Comparison of ENCODE assay signal across 8 cellular contexts in the genomic region with DNA sequence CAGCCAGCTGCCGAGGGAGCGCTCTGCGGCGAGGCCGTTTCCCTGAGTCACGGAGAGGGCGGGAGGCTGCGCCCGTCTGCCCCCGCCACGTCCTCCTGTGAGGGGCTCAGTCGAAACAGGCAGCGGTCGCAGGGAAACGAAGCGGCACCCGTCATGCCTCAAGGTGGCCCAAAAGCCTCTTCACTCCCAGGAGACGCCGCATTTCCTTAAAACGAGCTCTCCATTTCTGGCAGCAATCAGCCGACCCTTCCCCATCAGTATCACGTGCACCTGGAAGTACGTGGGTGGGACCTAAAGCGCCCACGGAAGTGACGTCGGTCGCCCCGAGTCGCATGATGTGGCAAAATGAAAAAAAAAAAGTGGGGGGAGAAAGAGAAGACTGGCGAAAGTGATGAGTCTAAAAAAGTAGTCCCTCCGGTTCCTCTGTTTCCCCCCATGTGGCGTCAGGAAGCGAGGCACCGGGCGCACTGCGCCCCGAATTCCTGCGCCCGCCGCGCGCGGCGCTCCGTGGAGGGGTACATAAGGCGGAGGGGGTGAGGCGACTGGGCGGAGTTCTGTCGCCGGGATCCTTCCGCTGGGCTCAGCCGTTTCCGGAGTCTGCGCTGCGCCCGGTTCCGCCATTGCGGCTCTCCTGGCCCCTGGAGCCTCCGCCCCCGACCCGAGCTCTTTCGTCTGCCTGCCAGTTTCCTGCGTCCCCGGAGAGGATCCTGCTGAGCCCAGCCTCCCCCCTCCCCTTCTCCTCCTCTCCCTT. TPM values are rescaled to one million over a fixed set of nuclear protein-coding genes. Genes with fewer than 3 reads are reported as not detected.
DNase-seq lines count a peak whose midpoint lies in the region; ATAC-seq and TF ChIP-seq lines count a peak whose summit lies in the region.

Gene CLTC, plus strand, starts transcription at position 583 of the 751 bp plus-strand sequence. CDS start 237 bp downstream, outside the sequence.

- H3K27me3 ChIP-seq in GM06990 (replicated peaks; ENCODE audit: control insufficient read depth, insufficient read depth, low read length): no peaks in the 10 kb centered on the region

- H3K27ac Mint-ChIP-seq in activated naive CD4-positive, alpha-beta T cell treated with anti-CD3 and anti-CD28 coated beads, Interleukin-2, amount 50 U/mL, for 72 hours: peak within 1 kb of the TSS; percentile 97 to 99

- H3K36me3 ChIP-seq in GM06990 (ENCODE audit: control insufficient read depth, insufficient read depth, low read length): no peaks in the 10 kb centered on the region

- H3K27ac ChIP-seq in temporal lobe (ENCODE audit: low read depth, low read length): peak within 1 kb of the TSS; percentile 95

- peak; percentile 71 for ATAC-seq in HG02588 (IDR thresholded peaks at IDR 0.05; ENCODE audit: unreplicated experiment)
- ATAC-seq in activated naive CD4-positive, alpha-beta T cell treated with anti-CD3 and anti-CD28 coated beads, Interleukin-2, amount 50 U/mL, for 72 hours: peak; percentile 87 to 89

- H3K36me3 Mint-ChIP-seq in activated naive CD4-positive, alpha-beta T cell treated with anti-CD3 and anti-CD28 coated beads, Interleukin-2, amount 50 U/mL, for 72 hours: peaks cover 25 to 28% of the 10 kb centered on the region in 2 donors

- H3K4me3 ChIP-seq in GM06990 (replicated peaks; ENCODE audit: low read depth, low read length): peak within 1 kb of the TSS; percentile 98

- DNase-seq in GM06990 (ENCODE audit: extremely low read depth, insufficient read length) (peak; percentile 99), NCI-H1092 (lab: John Stamatoyannopoulos, UW) (peak; percentile 95), SKM-1 (lab: John Stamatoyannopoulos, UW; ENCODE audit: unreplicated experiment) (peak; percentile 94), glomerular endothelial cell (ENCODE audit: extremely low read depth, low read depth, low spot score) (peak; percentile 75), occipital lobe (lab: John Stamatoyannopoulos, UW) (peak; percentile 92)
- peak; percentile 90 to 94 for DNase-seq in activated naive CD4-positive, alpha-beta T cell treated with anti-CD3 and anti-CD28 coated beads, Interleukin-2, amount 50 U/mL, for 72 hours (ENCODE audit: low spot score in 2 of 2)

- no peak for TF ChIP-seq CTCF in GM06990 (IDR thresholded peaks at IDR 0.05; ENCODE audit: insufficient read depth, low read length, poor library complexity, severe bottlenecking)

- no peaks in the 10 kb centered on the region for H3K9me3 Mint-ChIP-seq in activated naive CD4-positive, alpha-beta T cell treated with anti-CD3 and anti-CD28 coated beads, Interleukin-2, amount 50 U/mL, for 72 hours

RNA-seq across cellular contexts. Expression of gene CLTC, which starts in this region (rescaled TPM):
- 100 to 1,000 TPM; 156 to 184 TPM for total RNA-seq in activated naive CD4-positive, alpha-beta T cell treated with anti-CD3 and anti-CD28 coated beads, Interleukin-2, amount 50 U/mL, for 72 hours
- total RNA-seq in glomerular endothelial cell: 345 and 360 TPM in 2 replicates
- 306 TPM for total RNA-seq in occipital lobe
- total RNA-seq in temporal lobe: 319 TPM

Comparison
In these comparisons a context has a peak if more than half of its experiments do, and no peak if none do; other contexts are left out.
1. Peak in every context shown above with its lines: DNase-seq, ATAC-seq, H3K4me3 ChIP-seq and H3K27ac ChIP-seq.